Comparison of ENCODE assay signal across 8 cellular contexts in the genomic region with DNA sequence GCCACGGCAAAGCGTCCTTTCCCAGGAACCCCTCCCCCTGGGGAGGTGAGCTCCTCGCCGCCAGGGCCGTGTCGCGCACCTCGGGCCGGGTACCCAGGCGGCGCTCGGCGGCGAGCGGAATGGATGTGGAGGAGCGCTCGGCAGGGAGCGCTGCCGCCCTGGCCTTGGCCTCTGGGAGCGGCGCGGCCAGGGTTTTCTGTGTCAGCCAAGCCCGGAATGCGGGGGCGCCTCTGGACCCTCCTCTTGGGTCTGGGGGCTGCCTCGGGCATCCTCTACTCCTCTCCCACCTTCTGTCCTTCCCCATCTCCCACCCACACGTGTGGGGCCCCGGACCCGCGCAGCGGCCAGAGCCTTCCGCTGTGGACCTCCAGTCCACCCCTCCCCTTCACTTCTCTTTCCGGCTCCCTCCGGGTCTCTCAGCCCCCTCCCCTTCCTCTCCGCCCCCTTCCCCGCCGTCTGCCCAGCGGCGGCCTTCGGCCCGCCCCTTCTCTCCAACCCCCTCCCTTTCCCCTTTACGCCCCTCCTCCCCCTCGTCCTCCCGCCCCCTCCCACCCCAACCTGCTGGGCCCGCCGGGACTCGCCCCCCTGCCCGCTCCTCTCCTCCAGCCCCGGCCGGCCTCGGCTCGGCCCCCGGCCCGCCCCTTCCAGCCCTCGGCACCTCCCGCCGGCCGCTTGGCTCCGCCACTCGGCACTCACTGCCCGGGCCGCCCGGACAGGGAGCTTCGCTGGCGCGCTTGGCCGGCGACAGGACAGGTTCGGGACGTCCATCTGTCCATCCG. TPM values are rescaled to one million over a fixed set of nuclear protein-coding genes. Genes with fewer than 3 reads are reported as not detected.
DNase-seq lines count a peak whose midpoint lies in the region; ATAC-seq and TF ChIP-seq lines count a peak whose summit lies in the region.

A gene (plus strand): TSS at position 684 of the 779 bp plus-strand sequence. CDS start 129 bp downstream, outside the sequence.

- H3K79me2 ChIP-seq in mesendoderm (ENCODE audit: control insufficient read depth, insufficient read depth, low read length), result peaks cover 9% of the 10 kb centered on the region

- 0% methylated on average over 11 to 66 of the region's 71 CpGs for WGBS in endodermal cell (ENCODE audit: insufficient coverage in 1 of 2, insufficient read length in 1 of 2), 2 experiments
- WGBS in mesendoderm (ENCODE audit: extremely low coverage, insufficient coverage, low lambda C conversion rate), result no CpG with 5 or more reads among the region's 71 CpGs

- no peak within 1 kb of the TSS for H4K8ac ChIP-seq in mesendoderm (ENCODE audit: low read depth, low read length)

- H2AK5ac ChIP-seq in mesendoderm (ENCODE audit: low read length), result no peak within 1 kb of the TSS

- H3K4me1 ChIP-seq in endodermal cell (ENCODE audit: control insufficient read depth, insufficient read depth, low read length) (peaks cover 10% of the 10 kb centered on the region), mesendoderm (ENCODE audit: control insufficient read depth, low read depth, low read length) (peaks cover 10% of the 10 kb centered on the region)

- H3K18ac ChIP-seq in mesendoderm (ENCODE audit: low read length), result peak within 1 kb of the TSS; percentile 94

- CTCF ChIA-PET in activated CD8-positive, alpha-beta T cell treated with anti-CD3 and anti-CD28 coated beads, Interleukin-2, amount 10 ng/mL, durations not matched to agents 7 days and 5 days (lab: Charles Lee), result interaction anchor here (0.7 to 1.0 kb wide), 4 partner anchors 11 to 156 kb away, joined by 3 to 13 read pairs (median 4); no protein-coding TSS in a partner anchor

- peak; percentile 29 for TF ChIP-seq CTCF in GM12864 (IDR thresholded peaks at IDR 0.05; ENCODE audit: low read depth, low read length, missing control alignments)
- peak; percentile 69 for TF ChIP-seq CTCF in endodermal cell (conservative IDR thresholded peaks at IDR 0.05)

- peak within 1 kb of the TSS; percentile 65 for H3K4me3 Mint-ChIP-seq in activated CD8-positive, alpha-beta T cell treated with anti-CD3 and anti-CD28 coated beads, Interleukin-2, amount 10 ng/mL, durations not matched to agents 7 days and 5 days
- peak within 1 kb of the TSS; percentile 86 for H3K4me3 Mint-ChIP-seq in endodermal cell

- no peak for DNase-seq in GM12864 (ENCODE audit: low read depth)
- DNase-seq in NCI-H748 (lab: John Stamatoyannopoulos, UW; ENCODE audit: unreplicated experiment), result peak; percentile 80
- peak; percentile 54 for DNase-seq in activated CD8-positive, alpha-beta T cell treated with anti-CD3 and anti-CD28 coated beads, Interleukin-2, amount 10 ng/mL, durations not matched to agents 7 days and 5 days
- peak; percentile 97 for DNase-seq in endodermal cell
- DNase-seq in mesendoderm, result peak; percentile 97
- DNase-seq in stimulated activated CD8-positive, alpha-beta memory T cell treated with anti-CD3 and anti-CD28 coated beads, Interleukin-4, amount 100 ng/mL, for 48 hours, result peak; percentile 75

- H3K23ac ChIP-seq in mesendoderm (ENCODE audit: low read length), result no peak within 1 kb of the TSS

- H3K36me3 ChIP-seq in endodermal cell (ENCODE audit: control insufficient read depth, insufficient read depth, low read length) (peaks cover 4% of the 10 kb centered on the region), mesendoderm (ENCODE audit: control insufficient read depth, insufficient read depth, low read length) (no peaks in the 10 kb centered on the region)

- no peaks in the 10 kb centered on the region for H3K9me3 ChIP-seq in endodermal cell (ENCODE audit: control insufficient read depth, low read length)

- H3K4me1 Mint-ChIP-seq in activated CD8-positive, alpha-beta T cell treated with anti-CD3 and anti-CD28 coated beads, Interleukin-2, amount 10 ng/mL, durations not matched to agents 7 days and 5 days (ENCODE audit: low read depth), result peaks cover 14% of the 10 kb centered on the region
- H3K4me1 Mint-ChIP-seq in endodermal cell, result peaks cover 30% of the 10 kb centered on the region

- no peaks in the 10 kb centered on the region for H3K36me3 Mint-ChIP-seq in activated CD8-positive, alpha-beta T cell treated with anti-CD3 and anti-CD28 coated beads, Interleukin-2, amount 10 ng/mL, durations not matched to agents 7 days and 5 days (ENCODE audit: low read depth)
- peaks cover 6% of the 10 kb centered on the region for H3K36me3 Mint-ChIP-seq in endodermal cell (ENCODE audit: low read depth)

- peak; percentile 77 for ATAC-seq in HG02885 (IDR thresholded peaks at IDR 0.05; ENCODE audit: poor library complexity, unreplicated experiment)
- peak; percentile 87 for ATAC-seq in activated CD8-positive, alpha-beta T cell treated with anti-CD3 and anti-CD28 coated beads, Interleukin-2, amount 10 ng/mL, durations not matched to agents 7 days and 5 days
- ATAC-seq in GM21381 (IDR thresholded peaks at IDR 0.05; ENCODE audit: unreplicated experiment), result no peak

- H3K56ac ChIP-seq in mesendoderm (ENCODE audit: low read length), result peak within 1 kb of the TSS; percentile 92

- peaks cover 6% of the 10 kb centered on the region for H3K79me1 ChIP-seq in mesendoderm (ENCODE audit: low read length)

- H3K27me3 Mint-ChIP-seq in activated CD8-positive, alpha-beta T cell treated with anti-CD3 and anti-CD28 coated beads, Interleukin-2, amount 10 ng/mL, durations not matched to agents 7 days and 5 days (ENCODE audit: low read depth), result peaks cover 34% of the 10 kb centered on the region
- peaks cover 5% of the 10 kb centered on the region for H3K27me3 Mint-ChIP-seq in endodermal cell (ENCODE audit: insufficient read depth)

- no peak within 1 kb of the TSS for H4K5ac ChIP-seq in mesendoderm (ENCODE audit: low read length)

- POLR2A ChIA-PET in activated CD8-positive, alpha-beta T cell treated with anti-CD3 and anti-CD28 coated beads, Interleukin-2, amount 10 ng/mL, durations not matched to agents 7 days and 5 days (lab: Charles Lee), result interaction anchor here (1.0 kb wide), 1 partner anchor 15 kb away, joined by 3 read pairs; no protein-coding TSS in a partner anchor

- H2BK5ac ChIP-seq in mesendoderm (ENCODE audit: low read length), result peak within 1 kb of the TSS; percentile 91

- peak within 1 kb of the TSS; percentile 32 for H3K27ac Mint-ChIP-seq in activated CD8-positive, alpha-beta T cell treated with anti-CD3 and anti-CD28 coated beads, Interleukin-2, amount 10 ng/mL, durations not matched to agents 7 days and 5 days
- peak within 1 kb of the TSS; percentile 95 for H3K27ac Mint-ChIP-seq in endodermal cell

- H3K4me3 ChIP-seq in GM12864 (ENCODE audit: low read depth, low read length) (peak within 1 kb of the TSS; percentile 57), endodermal cell (ENCODE audit: low read length) (peak within 1 kb of the TSS; percentile 86), mesendoderm (ENCODE audit: low read length) (peak within 1 kb of the TSS; percentile 83)

- H3K27ac ChIP-seq in endodermal cell (ENCODE audit: low read depth, low read length), result peak within 1 kb of the TSS; percentile 20
- peak within 1 kb of the TSS; percentile 78 for H3K27ac ChIP-seq in mesendoderm (ENCODE audit: low read depth, low read length)

- H3K9ac ChIP-seq in endodermal cell (ENCODE audit: extremely low read depth, low read length, poor library complexity, severe bottlenecking) (peak within 1 kb of the TSS; percentile 82), mesendoderm (ENCODE audit: low read length) (peak within 1 kb of the TSS; percentile 88)

- H2BK120ac ChIP-seq in mesendoderm (ENCODE audit: low read depth, low read length), result no peak within 1 kb of the TSS

- H3K9me3 Mint-ChIP-seq in activated CD8-positive, alpha-beta T cell treated with anti-CD3 and anti-CD28 coated beads, Interleukin-2, amount 10 ng/mL, durations not matched to agents 7 days and 5 days (ENCODE audit: insufficient read depth), result no peaks in the 10 kb centered on the region
- no peaks in the 10 kb centered on the region for H3K9me3 Mint-ChIP-seq in endodermal cell

- no peak within 1 kb of the TSS for H2BK15ac ChIP-seq in mesendoderm (replicated peaks; ENCODE audit: low read depth)

- H3K27me3 ChIP-seq in endodermal cell (ENCODE audit: control insufficient read depth, insufficient read depth, low read length, poor library complexity, severe bottlenecking), result no peaks in the 10 kb centered on the region
- H3K27me3 ChIP-seq in mesendoderm (ENCODE audit: insufficient read depth, low read length, poor library complexity), result no peaks in the 10 kb centered on the region

- H3K4me2 ChIP-seq in mesendoderm (ENCODE audit: low read length), result peak within 1 kb of the TSS; percentile 93

- H3K4ac ChIP-seq in mesendoderm (ENCODE audit: low read depth, low read length), result peak within 1 kb of the TSS; percentile 58

RNA-seq across cellular contexts. Expression of the gene that starts here (rescaled TPM):
- under 1 TPM; 0.10 to 0.21 TPM for total RNA-seq in activated CD8-positive, alpha-beta T cell treated with anti-CD3 and anti-CD28 coated beads, Interleukin-2, amount 10 ng/mL, durations not matched to agents 7 days and 5 days
- 10 to 100 TPM; 22.3 to 36.6 TPM for total RNA-seq in endodermal cell
- polyA plus RNA-seq in endodermal cell (2013, experiment 1 of 2), result 11.9 TPM
- 10.9 TPM for polyA plus RNA-seq in endodermal cell (2013, experiment 2 of 2)
- polyA plus RNA-seq in mesendoderm (2013, experiment 1 of 2), result 14.1 TPM
- 15.2 TPM for polyA plus RNA-seq in mesendoderm (2013, experiment 2 of 2)

Comparison
In these comparisons a context has a peak if more than half of its experiments do, and no peak if none do; other contexts are left out.
1. RNA of the gene that starts here (total RNA-seq): 22.3 to 36.6 TPM in endodermal cell; 0.10 to 0.21 TPM in activated CD8-positive, alpha-beta T cell treated with anti-CD3 and anti-CD28 coated beads, Interleukin-2, amount 10 ng/mL, durations not matched to agents 7 days and 5 days; every median in the first group is over 10 times any median in the second.
2. Peak in DNase-seq and ATAC-seq in activated CD8-positive, alpha-beta T cell treated with anti-CD3 and anti-CD28 coated beads, Interleukin-2, amount 10 ng/mL, durations not matched to agents 7 days and 5 days; RNA of the gene not detected or under 1 TPM.
3. Peak in every context shown above with its lines, with median percentiles within 50 percentile points of each other: H3K4me3 ChIP-seq.